Comparison of ENCODE assay signal across 20 cellular contexts in genomic region chr9:126438757-126439401, GRCh38.
DNase-seq lines count a peak whose midpoint lies in the region; ATAC-seq and TF ChIP-seq lines count a peak whose summit lies in the region.
"Had no signal": no experiment of that assay in that cellular context is flagged by ENCODE, and none has a peak within 500 bp of the region (broad histone marks: within the 10 kb centered on the region; RNA-seq: fewer than 3 reads in every experiment).

No MANE protein-coding gene starts in this region.

- ATAC-seq in stimulated activated effector memory CD8-positive, alpha-beta T cell treated with anti-CD3 and anti-CD28 coated beads, Interleukin-12 subunit alpha, Interleukin-12 subunit beta, amount 100 ng/mL, for 72 hours = no peak
- no peak for ATAC-seq in GM18868 (IDR thresholded peaks at IDR 0.05; ENCODE audit: unreplicated experiment)
- ATAC-seq: A549, left lung had no signal

- H3K79me2 ChIP-seq in Karpas-422 (ENCODE audit: low read length) = no peaks in the 10 kb centered on the region

- no peaks in the 10 kb centered on the region for H3K9me2 ChIP-seq in Karpas-422 (replicated peaks; ENCODE audit: insufficient read depth, low read length)

- H3K27ac ChIP-seq in Karpas-422 (ENCODE audit: low read length) = no peak overlapping the region
- H3K27ac ChIP-seq: A549, left lung, PC-9, spleen, suprapubic skin had no signal

- H4K20me1 ChIP-seq in Karpas-422 (ENCODE audit: insufficient read depth, low read depth, low read length) = no peaks in the 10 kb centered on the region

- H3K36me3 ChIP-seq in Karpas-422 (ENCODE audit: insufficient read depth, low read length) = no peaks in the 10 kb centered on the region

- H3K9me3 Mint-ChIP-seq in glutamatergic neuron (ENCODE audit: unreplicated experiment) = no peaks in the 10 kb centered on the region
- no peaks in the 10 kb centered on the region for H3K9me3 Mint-ChIP-seq in stimulated activated effector memory CD8-positive, alpha-beta T cell treated with anti-CD3 and anti-CD28 coated beads, Interleukin-12 subunit alpha, Interleukin-12 subunit beta, amount 100 ng/mL, for 72 hours
- no peaks in the 10 kb centered on the region for H3K9me3 Mint-ChIP-seq in endothelial cell (ENCODE audit: unreplicated experiment)
- H3K9me3 Mint-ChIP-seq: activated CD4-positive, alpha-beta T cell treated with anti-CD3 and anti-CD28 coated beads, Interleukin-2, amount 10 ng/mL, durations not matched to agents 24 days and 14 days had no signal

- H2AFZ ChIP-seq in Karpas-422 (ENCODE audit: low read length) = no peak overlapping the region
- H2AFZ ChIP-seq: PC-9 had no signal

- no peaks in the 10 kb centered on the region for H3K27me3 Mint-ChIP-seq in glutamatergic neuron (ENCODE audit: unreplicated experiment)
- no peaks in the 10 kb centered on the region for H3K27me3 Mint-ChIP-seq in endothelial cell (ENCODE audit: unreplicated experiment)

- no peaks in the 10 kb centered on the region for H3K9me3 ChIP-seq in Karpas-422 (ENCODE audit: low read length)
- H3K9me3 ChIP-seq: A549, left lung, spleen, suprapubic skin had no signal

- TF ChIP-seq CTCF in glutamatergic neuron (IDR thresholded peaks at IDR 0.05; ENCODE audit: partially characterized antibody, unreplicated experiment) = no peak
- no peak for TF ChIP-seq CTCF in endothelial cell (IDR thresholded peaks at IDR 0.05; ENCODE audit: unreplicated experiment)

- H3K4me1 Mint-ChIP-seq in glutamatergic neuron (ENCODE audit: low read depth, unreplicated experiment) (peaks cover 30% of the 10 kb centered on the region), endothelial cell (ENCODE audit: unreplicated experiment) (no peaks in the 10 kb centered on the region)
- H3K4me1 Mint-ChIP-seq in stimulated activated effector memory CD8-positive, alpha-beta T cell treated with anti-CD3 and anti-CD28 coated beads, Interleukin-12 subunit alpha, Interleukin-12 subunit beta, amount 100 ng/mL, for 72 hours = peaks cover 17% of the 10 kb centered on the region

- no peak overlapping the region for H3K4me2 ChIP-seq in Karpas-422 (ENCODE audit: low read depth, low read length, poor library complexity, severe bottlenecking)
- H3K4me2 ChIP-seq: A549, PC-9 had no signal

- H3K27me3 ChIP-seq in Karpas-422 (ENCODE audit: low read length) = no peaks in the 10 kb centered on the region
- H3K27me3 ChIP-seq: left lung, spleen, suprapubic skin had no signal

- H3K27ac Mint-ChIP-seq in glutamatergic neuron (ENCODE audit: unreplicated experiment) (peak overlapping the region; percentile 73), endothelial cell (ENCODE audit: unreplicated experiment) (no peak overlapping the region)
- H3K27ac Mint-ChIP-seq in stimulated activated effector memory CD8-positive, alpha-beta T cell treated with anti-CD3 and anti-CD28 coated beads, Interleukin-12 subunit alpha, Interleukin-12 subunit beta, amount 100 ng/mL, for 72 hours = peak overlapping the region; percentile 19
- H3K27ac Mint-ChIP-seq: activated CD4-positive, alpha-beta T cell treated with anti-CD3 and anti-CD28 coated beads, Interleukin-2, amount 10 ng/mL, durations not matched to agents 24 days and 14 days had no signal

- H3K4me1 ChIP-seq in Karpas-422 (ENCODE audit: low read length) = no peaks in the 10 kb centered on the region
- H3K4me1 ChIP-seq: A549, left lung had no signal

- H3K4me3 Mint-ChIP-seq in glutamatergic neuron (ENCODE audit: unreplicated experiment) (no peak overlapping the region), endothelial cell (ENCODE audit: unreplicated experiment) (no peak overlapping the region)
- peak overlapping the region; percentile 48 for H3K4me3 Mint-ChIP-seq in stimulated activated effector memory CD8-positive, alpha-beta T cell treated with anti-CD3 and anti-CD28 coated beads, Interleukin-12 subunit alpha, Interleukin-12 subunit beta, amount 100 ng/mL, for 72 hours
- H3K4me3 Mint-ChIP-seq: activated CD4-positive, alpha-beta T cell treated with anti-CD3 and anti-CD28 coated beads, Interleukin-2, amount 10 ng/mL, durations not matched to agents 24 days and 14 days had no signal

- H3K36me3 Mint-ChIP-seq in glutamatergic neuron (ENCODE audit: unreplicated experiment) (no peaks in the 10 kb centered on the region), endothelial cell (ENCODE audit: low read depth, unreplicated experiment) (no peaks in the 10 kb centered on the region)
- H3K36me3 Mint-ChIP-seq in stimulated activated effector memory CD8-positive, alpha-beta T cell treated with anti-CD3 and anti-CD28 coated beads, Interleukin-12 subunit alpha, Interleukin-12 subunit beta, amount 100 ng/mL, for 72 hours = no peaks in the 10 kb centered on the region

- no peak overlapping the region for H3K4me3 ChIP-seq in Karpas-422 (ENCODE audit: low read length)
- H3K4me3 ChIP-seq: A549, left lung, PC-9, spleen, suprapubic skin had no signal

- peak; percentile 54 for DNase-seq in activated CD8-positive, alpha-beta memory T cell treated with anti-CD3 and anti-CD28 coated beads for 24 hours
- no peak for DNase-seq in activated CD8-positive, alpha-beta memory T cell treated with anti-CD3 and anti-CD28 coated beads, Interleukin-2, amount 50 U/mL, for 4 hours
- DNase-seq in activated CD8-positive, alpha-beta memory T cell treated with anti-CD3 and anti-CD28 coated beads, Interleukin-2, amount 50 U/mL, for 48 hours = peak; percentile 52
- DNase-seq in glutamatergic neuron (no peak), Karpas-422 (no peak), endothelial cell (ENCODE audit: low spot score) (no peak)
- no peak for DNase-seq in stimulated activated effector memory CD8-positive, alpha-beta T cell treated with anti-CD3 and anti-CD28 coated beads, Interleukin-12 subunit alpha, Interleukin-12 subunit beta, amount 100 ng/mL, for 72 hours (ENCODE audit: low spot score in 2 of 2)
- DNase-seq: activated CD4-positive, alpha-beta T cell treated with anti-CD3 and anti-CD28 coated beads, Interleukin-2, amount 10 ng/mL, durations not matched to agents 24 days and 14 days; activated naive CD4-positive, alpha-beta T cell; activated T-cell treated with anti-CD3 and anti-CD28 coated beads for 4 hours; amygdala; left lung; midbrain; NCI-H1105 treated with DMSO at 0.1 percent for 48 hours; PC-9; SHP77 treated with DMSO at 0.1 percent for 48 hours; spleen had no signal

- no peak overlapping the region for H3K9ac ChIP-seq in Karpas-422 (ENCODE audit: low read length)

Comparison
In these comparisons a context has a peak if more than half of its experiments do, and no peak if none do; other contexts are left out.
1. DNase-seq: peak in activated CD8-positive, alpha-beta memory T cell treated with anti-CD3 and anti-CD28 coated beads for 24 hours (single experiment) and activated CD8-positive, alpha-beta memory T cell treated with anti-CD3 and anti-CD28 coated beads, Interleukin-2, amount 50 U/mL, for 48 hours (single experiment); none in activated CD8-positive, alpha-beta memory T cell treated with anti-CD3 and anti-CD28 coated beads, Interleukin-2, amount 50 U/mL, for 4 hours (single experiment), glutamatergic neuron (single experiment), stimulated activated effector memory CD8-positive, alpha-beta T cell treated with anti-CD3 and anti-CD28 coated beads, Interleukin-12 subunit alpha, Interleukin-12 subunit beta, amount 100 ng/mL, for 72 hours (0 of 2), Karpas-422 (single experiment) and endothelial cell (single experiment).